Comparison of ENCODE assay signal across 8 cellular contexts in the genomic region with DNA sequence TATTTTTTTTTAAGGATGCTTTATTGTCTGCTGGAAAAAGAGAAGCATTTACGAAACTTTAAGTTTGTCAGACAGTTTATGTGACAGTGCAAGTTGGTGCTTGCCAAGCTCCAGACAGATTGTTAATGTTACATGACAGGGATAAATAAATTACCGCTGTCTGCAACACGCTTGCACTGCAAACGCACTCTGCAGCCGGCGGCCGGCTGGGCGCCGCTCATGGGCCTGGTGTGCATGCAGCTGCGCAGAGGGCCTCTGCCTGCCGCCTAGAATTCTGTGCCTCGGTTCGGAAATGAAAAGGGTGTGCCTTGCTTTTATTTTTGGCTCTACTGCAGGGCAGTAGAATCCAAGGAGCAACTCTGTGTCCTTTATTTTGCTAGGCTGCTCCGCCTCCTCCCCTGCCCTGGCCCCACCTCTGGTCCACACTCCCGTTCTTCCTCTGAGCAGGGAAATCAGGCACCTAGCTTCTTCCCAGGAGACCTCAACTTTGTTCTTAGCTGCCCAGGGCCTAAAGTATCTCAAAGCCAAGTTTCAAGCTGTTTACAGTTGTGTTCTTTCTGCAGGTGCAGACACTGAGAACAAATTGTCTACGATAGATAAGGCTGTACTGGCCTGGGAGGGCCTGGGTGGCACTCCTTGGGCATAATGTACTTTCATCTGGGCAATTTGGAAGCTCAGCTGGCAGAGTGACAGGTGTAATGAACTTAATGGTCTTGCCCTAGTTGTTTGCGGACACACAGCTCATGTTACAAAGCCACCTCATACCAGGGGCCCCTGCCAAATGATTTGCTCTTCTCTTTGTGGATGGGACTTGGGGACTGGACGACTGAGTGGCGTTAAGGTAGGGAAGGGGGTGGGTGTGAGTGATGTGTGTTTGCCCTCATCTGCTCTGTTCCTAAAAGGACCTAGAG. TPM values are rescaled to one million over a fixed set of nuclear protein-coding genes. Genes with fewer than 3 reads are reported as not detected.
A peak's percentile ranks its signal among the peaks of the same experiment; 100 is the strongest.
DNase-seq lines count a peak whose midpoint lies in the region; ATAC-seq, FAIRE-seq and TF ChIP-seq lines count a peak whose summit lies in the region.

No MANE protein-coding gene starts in this region.

- peak overlapping the region; percentile 86 for H3K27ac ChIP-seq in KOPT-K1 (ENCODE audit: low read depth, low read length, poor library complexity, severe bottlenecking)
- no peak overlapping the region for H3K27ac ChIP-seq in PC-3 (ENCODE audit: low read length)
- H3K27ac ChIP-seq in heart right ventricle, result peak overlapping the region; percentile 69 to 97 (median 92)
- peak overlapping the region; percentile 72 to 88 for H3K27ac ChIP-seq in small intestine (ENCODE audit: low read depth in 1 of 2, low read length in 1 of 2)

- H3K9me3 ChIP-seq in KOPT-K1 (ENCODE audit: insufficient read depth, low read length, poor library complexity, severe bottlenecking), result no peaks in the 10 kb centered on the region
- H3K9me3 ChIP-seq in PC-3 (ENCODE audit: low read length), result no peaks in the 10 kb centered on the region
- H3K9me3 ChIP-seq in heart right ventricle, result no peaks in the 10 kb centered on the region
- H3K9me3 ChIP-seq in small intestine (ENCODE audit: control insufficient read depth, low read depth), result no peaks in the 10 kb centered on the region

- H2AFZ ChIP-seq in PC-3 (ENCODE audit: low read length), result no peak overlapping the region

- H3K4me1 ChIP-seq in PC-3 (ENCODE audit: insufficient read depth, low read length) (no peaks in the 10 kb centered on the region), heart right ventricle (peaks cover 24 to 68% (median 60%) of the 10 kb centered on the region in 9 donors), small intestine (ENCODE audit: control insufficient read depth in 2 of 2, insufficient read depth in 1 of 2, low read depth in 1 of 2, low read length in 1 of 2) (peaks cover 8 to 10% of the 10 kb centered on the region in 2 donors)

- intact Hi-C loops in PC-3 (cut with micrococcal nuclease), result loop anchor here (10.0 kb wide), 1 partner anchor 412 kb away; no protein-coding TSS in a partner anchor
- intact Hi-C loops in heart right ventricle (cut with DNase I), result loop anchor here in 7 of 10 donors (2.0 to 10.0 kb wide), 11 partner anchors 44 to 392 kb away; no protein-coding TSS in a partner anchor

- TF ChIP-seq CTCF in PC-3 (conservative IDR thresholded peaks at IDR 0.05; ENCODE audit: low read depth, low read length) (no peak), heart right ventricle (IDR thresholded peaks at IDR 0.05) (peak in 1 of 9 donors; percentile 14), GM13976 (IDR thresholded peaks at IDR 0.05; ENCODE audit: borderline replicate concordance, control extremely low read depth, extremely low read depth, insufficient read depth, missing control alignments) (no peak)

- in situ Hi-C loops in GM13976 (cut with MboI; ENCODE audit: low sequenced_read_pairs, unreplicated experiment), result loop anchor here (25.0 kb wide), 4 partner anchors 110 to 540 kb away; no protein-coding TSS in a partner anchor

- POLR2A ChIA-PET in PC-3 (lab: Charles Lee; ENCODE audit: unreplicated experiment), result no interaction called here

- H4K20me1 ChIP-seq in PC-3 (ENCODE audit: low read length), result peaks cover 4% of the 10 kb centered on the region; the same call in 1 of the 2 replicates

- no peaks in the 10 kb centered on the region for H3K79me2 ChIP-seq in PC-3 (ENCODE audit: low read length)

- FAIRE-seq in small intestine (lab: Jason Lieb, UNC), result no peak

- no TSS peak for BruUV-seq in PC-3 (replicated peaks; lab: Mats Ljungman, UMichigan)

- H3K9ac ChIP-seq in PC-3 (ENCODE audit: low read length), result no peak overlapping the region

- H3K27me3 ChIP-seq in PC-3 (ENCODE audit: low read length) (peaks cover 81% of the 10 kb centered on the region), heart right ventricle (peaks cover 0 to 17% (median 0%) of the 10 kb centered on the region in 7 donors), small intestine (ENCODE audit: control insufficient read depth in 2 of 2, insufficient read depth in 2 of 2, low read length in 2 of 2) (no peaks in the 10 kb centered on the region)

- H3K36me3 ChIP-seq in KOPT-K1 (ENCODE audit: insufficient read depth, low read length), result peaks cover 29% of the 10 kb centered on the region
- H3K36me3 ChIP-seq in PC-3 (ENCODE audit: low read depth, low read length), result no peaks in the 10 kb centered on the region
- H3K36me3 ChIP-seq in heart right ventricle, result no peaks in the 10 kb centered on the region
- H3K36me3 ChIP-seq in small intestine (ENCODE audit: control insufficient read depth in 2 of 2, insufficient read depth in 2 of 2, low read length in 2 of 2), result no peaks in the 10 kb centered on the region

- no peaks in the 10 kb centered on the region for H3F3A ChIP-seq in PC-3 (ENCODE audit: low read length, unreplicated experiment)

- CTCF ChIA-PET in PC-3 (lab: Charles Lee), result no interaction called here

- H3K4me3 ChIP-seq in PC-3 (ENCODE audit: low read length) (no peak overlapping the region), heart right ventricle (peak overlapping the region in 8 of 10 donors; percentile 1 to 45 (median 22)), small intestine (ENCODE audit: low read depth in 1 of 2, low read length in 2 of 2) (no peak overlapping the region)

- peak; percentile 46 for ATAC-seq in PC-3
- peak; percentile 44 to 79 (median 70) for ATAC-seq in heart right ventricle
- no peak for ATAC-seq in GM18520 (IDR thresholded peaks at IDR 0.05; ENCODE audit: unreplicated experiment)
- ATAC-seq in GM18498 (IDR thresholded peaks at IDR 0.05; ENCODE audit: unreplicated experiment), result no peak

- no peaks in the 10 kb centered on the region for H3K9me2 ChIP-seq in PC-3 (replicated peaks; ENCODE audit: low read length)

- WGBS in heart right ventricle, 2 donors, result 11 to 12% methylated on average over 19 of the region's 19 CpGs
- 15 to 28% (median 26%) methylated on average over 19 of the region's 19 CpGs for WGBS in small intestine, 3 donors

- peak; percentile 23 for DNase-seq in PC-3
- peak; percentile 76 to 79 for DNase-seq in heart right ventricle
- DNase-seq in small intestine, result peak; percentile 98
- DNase-seq in GM13976 (ENCODE audit: low spot score), result no peak
- DNase-seq in activated CD4-positive, alpha-beta T cell treated with anti-CD3 and anti-CD28 coated beads, Interleukin-2, amount 50 U/mL, for 48 hours, result no peak

- no peak overlapping the region for H3K4me2 ChIP-seq in PC-3 (ENCODE audit: low read length)

RNA-seq across cellular contexts. Expression of gene LDLRAD4, which starts 4.1 kb away (rescaled TPM):
- total RNA-seq in PC-3 (2014; rRNA removed) (not detected in 2 replicates), heart right ventricle (10 to 100 TPM; 26.3 to 74.6 (median 35.4) TPM)
- polyA plus RNA-seq in heart right ventricle (10 to 100 TPM in 1 of 2 donors, 1 to 10 TPM in 1; 5.4 to 12.1 TPM), small intestine (1 to 10 TPM; 2.7 to 7.4 (median 6.6) TPM)

Comparison
In these comparisons a context has a peak if more than half of its experiments do, and no peak if none do; other contexts are left out.
1. ATAC-seq: peak in PC-3 (single experiment) and heart right ventricle (8 of 8); none in GM18520 (single experiment) and GM18498 (single experiment).
2. DNase-seq: peak in PC-3 (single experiment), heart right ventricle (2 of 2) and small intestine (single experiment); none in GM13976 (single experiment) and activated CD4-positive, alpha-beta T cell treated with anti-CD3 and anti-CD28 coated beads, Interleukin-2, amount 50 U/mL, for 48 hours (0 of 2).
3. H3K4me3 ChIP-seq: peak in heart right ventricle (8 of 10); none in PC-3 (single experiment) and small intestine (0 of 2).
4. RNA of gene LDLRAD4, which starts 4.1 kb away (total RNA-seq): 26.3 to 74.6 TPM in heart right ventricle; not detected in PC-3; every median in the first group is over 10 times any median in the second.